Comparison of ENCODE assay signal across 8 cellular contexts in the genomic region with DNA sequence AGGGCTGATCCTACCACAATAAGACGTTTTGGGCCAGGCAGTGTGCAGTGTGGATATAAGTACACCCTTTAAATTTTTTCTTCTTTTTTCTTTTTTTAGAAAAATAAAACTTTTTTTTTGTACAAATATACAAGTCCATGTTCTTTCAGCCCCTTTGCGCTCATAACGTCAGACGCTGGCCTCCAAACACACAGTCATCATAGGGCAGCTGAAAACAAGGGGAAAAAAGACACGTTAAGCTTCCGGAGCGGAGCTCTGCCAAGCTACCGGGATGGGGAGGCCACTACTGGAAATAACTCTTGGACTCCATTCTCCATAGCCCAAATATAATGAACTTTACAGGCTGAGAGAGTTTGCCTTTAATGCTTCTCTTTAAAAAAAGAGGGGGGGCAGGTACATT. TPM values are rescaled to one million over a fixed set of nuclear protein-coding genes. Genes with fewer than 3 reads are reported as not detected.
A peak's percentile ranks its signal among the peaks of the same experiment; 100 is the strongest.
DNase-seq lines count a peak whose midpoint lies in the region; ATAC-seq, FAIRE-seq and TF ChIP-seq lines count a peak whose summit lies in the region.

No MANE protein-coding gene starts in this region.

- BruUV-seq in PC-3 (replicated peaks; lab: Mats Ljungman, UMichigan) = no TSS peak

- peaks cover 7% of the 10 kb centered on the region for H3F3A ChIP-seq in PC-3 (ENCODE audit: low read length, unreplicated experiment)

- no peak for TF ChIP-seq EP300 in A549 (IDR thresholded peaks at IDR 0.05)

- POLR2A ChIA-PET in A549 (lab: Yijun Ruan, JAX) = interaction anchor here (0.6 to 4.2 kb wide), 7 partner anchors 26 to 387 kb away, joined by 4 to 49 read pairs (median 6); a partner anchor contains a TSS
- POLR2A ChIA-PET in PC-3 (lab: Charles Lee; ENCODE audit: unreplicated experiment) = interaction anchor here (0.6 kb wide), 1 partner anchor 32 kb away, joined by 4 read pairs; no protein-coding TSS in a partner anchor

- intact Hi-C loops in PC-3 (cut with micrococcal nuclease) = loop anchor here (2.0 kb wide), 1 partner anchor 27 kb away; no protein-coding TSS in a partner anchor
- intact Hi-C loops in left colon (cut with DNase I, micrococcal nuclease) = loop anchor here (5.0 to 10.0 kb wide), 2 partner anchors 60 to 117 kb away; no protein-coding TSS in a partner anchor

- FAIRE-seq in A549 (lab: Jason Lieb, UNC) = no peak

- no peak for DNase-seq in A549 (ENCODE audit: low read depth in 1 of 2, low spot score in 1 of 2)
- no peak for DNase-seq in PC-3
- DNase-seq in effector CD8-positive, alpha-beta T cell (lab: John Stamatoyannopoulos, UW) = peak; percentile 12
- no peak for DNase-seq in NCI-H2081 (lab: John Stamatoyannopoulos, UW)
- DNase-seq in left colon = no peak

- H3K9me2 ChIP-seq in PC-3 (replicated peaks; ENCODE audit: low read length) = no peaks in the 10 kb centered on the region

- H3K79me2 ChIP-seq in PC-3 (ENCODE audit: low read length) = peaks cover 32% of the 10 kb centered on the region

- no peak for TF ChIP-seq POLR2A in A549 (IDR thresholded peaks at IDR 0.05; ENCODE audit: low read length)

- H3K36me3 ChIP-seq in PC-3 (ENCODE audit: low read depth, low read length) (peaks cover 32% of the 10 kb centered on the region), muscle layer of duodenum (ENCODE audit: control insufficient read depth in 1 of 2, insufficient read depth in 2 of 2, low read length in 2 of 2) (peaks cover 35 to 38% of the 10 kb centered on the region in 2 donors)

- no peaks in the 10 kb centered on the region for H3K9me3 ChIP-seq in A549
- H3K9me3 ChIP-seq in PC-3 (ENCODE audit: low read length) = no peaks in the 10 kb centered on the region
- H3K9me3 ChIP-seq in muscle layer of duodenum (ENCODE audit: control insufficient read depth in 1 of 2, low read length in 2 of 2) = no peaks in the 10 kb centered on the region

- ATAC-seq in A549 = no peak
- no peak for ATAC-seq in PC-3
- ATAC-seq in HG03342 (IDR thresholded peaks at IDR 0.05; ENCODE audit: unreplicated experiment) = no peak
- ATAC-seq in left colon = no peak
- ATAC-seq in GM19324 (IDR thresholded peaks at IDR 0.05; ENCODE audit: low FRiP score, unreplicated experiment) = no peak

- H4K20me1 ChIP-seq in PC-3 (ENCODE audit: low read length) = peaks cover 32% of the 10 kb centered on the region

- H3K4me3 ChIP-seq in A549 (peak overlapping the region; percentile 97), PC-3 (ENCODE audit: low read length) (peak overlapping the region; percentile 83), muscle layer of duodenum (ENCODE audit: low read depth in 1 of 2, low read length in 2 of 2) (peak overlapping the region; percentile 81 to 98)

- peaks cover 74% of the 10 kb centered on the region for H3K4me1 ChIP-seq in A549
- H3K4me1 ChIP-seq in PC-3 (ENCODE audit: insufficient read depth, low read length) = peaks cover 34% of the 10 kb centered on the region
- peaks cover 36 to 51% of the 10 kb centered on the region in 2 donors for H3K4me1 ChIP-seq in muscle layer of duodenum (ENCODE audit: control insufficient read depth in 1 of 2, insufficient read depth in 2 of 2, low read length in 2 of 2)

- peak overlapping the region; percentile 99 for H3K27ac ChIP-seq in A549
- H3K27ac ChIP-seq in PC-3 (ENCODE audit: low read length) = no peak overlapping the region
- peak overlapping the region; percentile 99 for H3K27ac ChIP-seq in muscle layer of duodenum (ENCODE audit: low read length)

- CTCF ChIA-PET in A549 (lab: Yijun Ruan, JAX) = interaction anchor here (0.7 to 6.5 kb wide), 5 partner anchors 15 to 187 kb away, joined by 3 to 35 read pairs (median 4); no protein-coding TSS in a partner anchor
- CTCF ChIA-PET in PC-3 (lab: Charles Lee) = no interaction called here

- TF ChIP-seq CTCF in A549 (IDR thresholded peaks at IDR 0.05) = no peak
- TF ChIP-seq CTCF in PC-3 (conservative IDR thresholded peaks at IDR 0.05; ENCODE audit: low read depth, low read length) = no peak

- WGBS in A549 (ENCODE audit: missing lambda C conversion rate) = 49% methylated on average over 8 of the region's 8 CpGs

- H3K4me2 ChIP-seq in A549 (peak overlapping the region; percentile 98), PC-3 (ENCODE audit: low read length) (peak overlapping the region; percentile 90)

- no peak overlapping the region for H3K9ac ChIP-seq in PC-3 (ENCODE audit: low read length)

- no peak overlapping the region for H2AFZ ChIP-seq in PC-3 (ENCODE audit: low read length)

- TF ChIP-seq RAD21 in A549 (conservative IDR thresholded peaks at IDR 0.05 in 1 of 2, IDR thresholded peaks at IDR 0.05 in 1 of 2) = no peak

- H3K27me3 ChIP-seq in PC-3 (ENCODE audit: low read length) = no peaks in the 10 kb centered on the region
- H3K27me3 ChIP-seq in muscle layer of duodenum (ENCODE audit: low read depth, low read length) = no peaks in the 10 kb centered on the region

TF ChIP-seq in A549, 52 proteins besides CTCF, POLR2A, EP300 and RAD21:
- TF ChIP-seq NFE2L2 (conservative IDR thresholded peaks at IDR 0.05; ENCODE audit: low read length) (no peak), HOXA7 (CRISPR knock-in tag; IDR thresholded peaks at IDR 0.05) (peak; percentile 68; the same call in 1 of the 2 replicates)
TF ChIP-seq in A549: peak in this region for 1.

RNA-seq across cellular contexts. Expression of a gene that starts 2.7 kb away (rescaled TPM):
- polyA plus RNA-seq in A549 (2011; rRNA removed) = 65.0 and 102 TPM in 2 replicates
- polyA plus RNA-seq in A549 (2012; cell fraction: cytosol; rRNA removed) = 239 and 266 TPM in 2 replicates
- polyA plus RNA-seq in A549 (2012; cell fraction: nucleus; rRNA removed) = 490 and 573 TPM in 2 replicates
- polyA plus RNA-seq in A549 (2017; fragmentation: RNase III; extraction: RNeasy Plus Mini Kit Qiagen cat#74134 plus additional on column Dnase treatment) = 101 to 115 TPM (median 103 TPM) in 3 replicates
- 335 and 379 TPM in 2 replicates for polyA minus RNA-seq in A549 (2011; rRNA and poly(A)+ RNA removed)
- 186 and 226 TPM in 2 replicates for total RNA-seq in PC-3 (2014; rRNA removed)
- total RNA-seq in left colon = 100 to 1,000 TPM; 150 to 193 TPM
